In genomic region chr3:4491873-4492239, GRCh38 we compare ENCODE assay signal across 9 cellular contexts. TPM values are rescaled to one million over a fixed set of nuclear protein-coding genes. Genes with fewer than 3 reads are reported as not detected.
DNase-seq lines count a peak whose midpoint lies in the region; ATAC-seq and TF ChIP-seq lines count a peak whose summit lies in the region.
"Had no signal": no experiment of that assay in that cellular context is flagged by ENCODE, and none has a peak within 500 bp of the region (broad histone marks: within the 10 kb centered on the region; RNA-seq: fewer than 3 reads in every experiment).

No MANE protein-coding gene starts in this region.

- H3K4me1 Mint-ChIP-seq in CD4-positive, CD25-positive, alpha-beta regulatory T cell, result peaks cover 22 to 45% (median 35%) of the 10 kb centered on the region in 4 donors
- H3K4me1 Mint-ChIP-seq in neural crest cell, result peaks cover 12% of the 10 kb centered on the region

- H3K9me3 ChIP-seq in CD4-positive, CD25-positive, alpha-beta regulatory T cell (ENCODE audit: control insufficient read depth in 2 of 2, low read length in 2 of 2), result no peaks in the 10 kb centered on the region
- no peaks in the 10 kb centered on the region for H3K9me3 ChIP-seq in NT2/D1 (ENCODE audit: insufficient read depth, low read length)
- H3K9me3 ChIP-seq in ectodermal cell (ENCODE audit: control insufficient read depth, low read length), result no peaks in the 10 kb centered on the region
- H3K9me3 ChIP-seq in testis, result no peaks in the 10 kb centered on the region

- peak overlapping the region in 1 of 3 donors; percentile 94 for H3K27ac Mint-ChIP-seq in CD4-positive, CD25-positive, alpha-beta regulatory T cell
- H3K27ac Mint-ChIP-seq in neural crest cell (ENCODE audit: unreplicated experiment), result no peak overlapping the region

- H3K36me3 ChIP-seq in CD4-positive, CD25-positive, alpha-beta regulatory T cell (ENCODE audit: control insufficient read depth, insufficient read depth, low read length), result no peaks in the 10 kb centered on the region
- H3K36me3 ChIP-seq in NT2/D1 (ENCODE audit: insufficient read depth, insufficient read length, low read length) (no peaks in the 10 kb centered on the region), ectodermal cell (ENCODE audit: control insufficient read depth, insufficient read depth, low read length) (no peaks in the 10 kb centered on the region), testis (ENCODE audit: low read depth, missing control alignments) (no peaks in the 10 kb centered on the region)

- H3K4me1 ChIP-seq in CD4-positive, CD25-positive, alpha-beta regulatory T cell (ENCODE audit: control insufficient read depth, insufficient read depth, low read length, poor library complexity, severe bottlenecking), result peaks cover 47% of the 10 kb centered on the region
- H3K4me1 ChIP-seq in NT2/D1 (ENCODE audit: insufficient read depth, insufficient read length), result no peaks in the 10 kb centered on the region
- peaks cover 4% of the 10 kb centered on the region for H3K4me1 ChIP-seq in ectodermal cell (ENCODE audit: control insufficient read depth, insufficient read depth, low read length)
- H3K4me1 ChIP-seq in testis, result peaks cover 12% of the 10 kb centered on the region

- H3K27me3 Mint-ChIP-seq in CD4-positive, CD25-positive, alpha-beta regulatory T cell, result peaks cover 43% of the 10 kb centered on the region
- H3K27me3 Mint-ChIP-seq in neural crest cell (ENCODE audit: low read depth), result peaks cover 81% of the 10 kb centered on the region

- intact Hi-C loops in testis (cut with DNase I; ENCODE audit: low total_unique reads), result no loop called here

- peak overlapping the region; percentile 94 to 99 (median 98) for H3K4me3 Mint-ChIP-seq in CD4-positive, CD25-positive, alpha-beta regulatory T cell
- peak overlapping the region; percentile 97 for H3K4me3 Mint-ChIP-seq in neural crest cell

- TF ChIP-seq CTCF in neural crest cell (conservative IDR thresholded peaks at IDR 0.05), result no peak
- TF ChIP-seq CTCF in testis (IDR thresholded peaks at IDR 0.05), result no peak

- no peak overlapping the region for H3K27ac ChIP-seq in CD4-positive, CD25-positive, alpha-beta regulatory T cell (ENCODE audit: insufficient read depth, low read length, poor library complexity, severe bottlenecking)
- no peak overlapping the region for H3K27ac ChIP-seq in ectodermal cell (ENCODE audit: insufficient read depth, low read depth, low read length, poor library complexity, severe bottlenecking)
- no peak overlapping the region for H3K27ac ChIP-seq in testis

- H3K27me3 ChIP-seq in CD4-positive, CD25-positive, alpha-beta regulatory T cell (ENCODE audit: control insufficient read depth, insufficient read depth, low read length), result peaks cover 24% of the 10 kb centered on the region
- H3K27me3 ChIP-seq in NT2/D1 (ENCODE audit: insufficient read depth, insufficient read length) (peaks cover 31% of the 10 kb centered on the region), ectodermal cell (ENCODE audit: control insufficient read depth, insufficient read depth, low read length, poor library complexity, severe bottlenecking) (peaks cover 45% of the 10 kb centered on the region), testis (no peaks in the 10 kb centered on the region)

- peaks cover 7% of the 10 kb centered on the region for H3K36me3 Mint-ChIP-seq in CD4-positive, CD25-positive, alpha-beta regulatory T cell
- H3K36me3 Mint-ChIP-seq in neural crest cell (ENCODE audit: low read depth), result no peaks in the 10 kb centered on the region

- no peaks in the 10 kb centered on the region for H3K9me3 Mint-ChIP-seq in CD4-positive, CD25-positive, alpha-beta regulatory T cell
- no peaks in the 10 kb centered on the region for H3K9me3 Mint-ChIP-seq in neural crest cell

- WGBS in ectodermal cell, 2 experiments, result 35 to 39% methylated on average over 6 to 7 of the region's 7 CpGs
- WGBS in testis, 2 donors, result 21 to 25% methylated on average over 7 of the region's 7 CpGs

- DNase-seq in CD4-positive, CD25-positive, alpha-beta regulatory T cell, result peak in 1 of 3 donors; percentile 8
- DNase-seq in NT2/D1 (ENCODE audit: low read depth, low spot score) (no peak), neural crest cell (ENCODE audit: low read depth, low spot score) (no peak), testis (no peak), hepatic stellate cell (ENCODE audit: low spot score) (no peak), midbrain (lab: John Stamatoyannopoulos, UW) (no peak), T1000 (lab: John Stamatoyannopoulos, UW) (no peak)
- DNase-seq: NCI-H187 had no signal

- H3K9ac ChIP-seq in NT2/D1 (ENCODE audit: insufficient read length, low read depth), result no peak overlapping the region

- peak overlapping the region; percentile 85 for H3K4me3 ChIP-seq in CD4-positive, CD25-positive, alpha-beta regulatory T cell (ENCODE audit: low read depth, low read length)
- H3K4me3 ChIP-seq in NT2/D1 (ENCODE audit: insufficient read length, low read depth) (peak overlapping the region; percentile 55), ectodermal cell (ENCODE audit: insufficient read depth, low read depth, low read length) (peak overlapping the region; percentile 74), testis (peak overlapping the region in 1 of 2 donors; percentile 83)

- ATAC-seq in CD4-positive, CD25-positive, alpha-beta regulatory T cell (ENCODE audit: low read depth in 2 of 2), result no peak

- no peak for TF ChIP-seq POLR2A in testis (IDR thresholded peaks at IDR 0.05)

RNA-seq across cellular contexts. Expression of gene ITPR1, which starts 1.3 kb away (rescaled TPM):
- total RNA-seq in CD4-positive, CD25-positive, alpha-beta regulatory T cell, result 97.5 TPM
- polyA plus RNA-seq in CD4-positive, CD25-positive, alpha-beta regulatory T cell, result 10 to 100 TPM in 1 of 4 donors, 1 to 10 TPM in 3; 6.9 to 11.1 (median 8.6) TPM
- 3.5 TPM for polyA plus RNA-seq in ectodermal cell (2013, experiment 1 of 4)
- polyA plus RNA-seq in ectodermal cell (2013, experiment 2 of 4), result 3.0 TPM
- 3.1 TPM for polyA plus RNA-seq in ectodermal cell (2013, experiment 3 of 4)
- 3.3 TPM for polyA plus RNA-seq in ectodermal cell (2013, experiment 4 of 4)
- 4.8 and 6.6 TPM in 2 replicates for total RNA-seq in neural crest cell
- 100 to 1,000 TPM in 1 of 2 donors, 10 to 100 TPM in 1; 59.7 to 129 TPM for total RNA-seq in testis
- polyA plus RNA-seq in testis (ENCODE audit: insufficient read depth, low read depth, low replicate concordance), result 26.5 TPM

RNA-seq across cellular contexts. Expression of gene SUMF1, which starts 24.8 kb away (rescaled TPM):
- 10.5 TPM for total RNA-seq in CD4-positive, CD25-positive, alpha-beta regulatory T cell
- polyA plus RNA-seq in CD4-positive, CD25-positive, alpha-beta regulatory T cell, result 10 to 100 TPM; 21.2 to 28.0 (median 23.3) TPM
- polyA plus RNA-seq in ectodermal cell (2013, experiment 1 of 4), result 13.1 TPM
- 13.6 TPM for polyA plus RNA-seq in ectodermal cell (2013, experiment 2 of 4)
- polyA plus RNA-seq in ectodermal cell (2013, experiment 3 of 4), result 10.2 TPM
- polyA plus RNA-seq in ectodermal cell (2013, experiment 4 of 4), result 11.1 TPM
- 10.6 and 11.1 TPM in 2 replicates for total RNA-seq in neural crest cell
- total RNA-seq in testis, result 10 to 100 TPM; 27.6 to 42.6 TPM
- 18.8 TPM for polyA plus RNA-seq in testis (ENCODE audit: insufficient read depth, low read depth, low replicate concordance)
